Comparison of ENCODE assay signal across 13 cellular contexts in genomic region chr2:240733803-240734495, GRCh38. TPM values are rescaled to one million over a fixed set of nuclear protein-coding genes. Genes with fewer than 3 reads are reported as not detected.
DNase-seq lines count a peak whose midpoint lies in the region; ATAC-seq, FAIRE-seq and TF ChIP-seq lines count a peak whose summit lies in the region.
"Had no signal": no experiment of that assay in that cellular context is flagged by ENCODE, and none has a peak within 500 bp of the region (broad histone marks: within the 10 kb centered on the region; RNA-seq: fewer than 3 reads in every experiment).

No MANE protein-coding gene starts in this region.

- H3K9me3 Mint-ChIP-seq in activated CD4-positive, alpha-beta memory T cell treated with anti-CD3 and anti-CD28 coated beads for 36 hours, result no peaks in the 10 kb centered on the region
- no peaks in the 10 kb centered on the region for H3K9me3 Mint-ChIP-seq in activated CD4-positive, alpha-beta memory T cell treated with anti-CD3 and anti-CD28 coated beads, Interleukin-2, amount 10 ng/mL, durations not matched to agents 7 days and 5 days
- no peaks in the 10 kb centered on the region for H3K9me3 Mint-ChIP-seq in activated CD8-positive, alpha-beta T cell treated with anti-CD3 and anti-CD28 coated beads, Interleukin-2, amount 10 ng/mL, durations not matched to agents 7 days and 5 days (ENCODE audit: insufficient read depth)
- no peaks in the 10 kb centered on the region for H3K9me3 Mint-ChIP-seq in neural crest cell
- H3K9me3 Mint-ChIP-seq: stimulated activated memory B cell treated with anti-CD40 and anti-IgM and Interleukin-4, amounts not matched to agents 10 μg/mL and 1 μg/mL and 100 μg/mL, for 72 hours had no signal

- POLR2A ChIA-PET in activated CD4-positive, alpha-beta memory T cell treated with anti-CD3 and anti-CD28 coated beads for 36 hours (lab: Charles Lee), result no interaction called here
- POLR2A ChIA-PET in activated CD4-positive, alpha-beta memory T cell treated with anti-CD3 and anti-CD28 coated beads, Interleukin-2, amount 10 ng/mL, durations not matched to agents 7 days and 5 days (lab: Charles Lee), result no interaction called here
- POLR2A ChIA-PET in activated CD8-positive, alpha-beta T cell treated with anti-CD3 and anti-CD28 coated beads, Interleukin-2, amount 10 ng/mL, durations not matched to agents 7 days and 5 days (lab: Charles Lee), result no interaction called here

- H3K27me3 ChIP-seq in MG63, result no peaks in the 10 kb centered on the region

- no peaks in the 10 kb centered on the region for H3K36me3 ChIP-seq in MG63
- H3K36me3 ChIP-seq: gastroesophageal sphincter had no signal

- no peak overlapping the region for H3K27ac Mint-ChIP-seq in activated CD4-positive, alpha-beta memory T cell treated with anti-CD3 and anti-CD28 coated beads for 36 hours
- no peak overlapping the region for H3K27ac Mint-ChIP-seq in activated CD4-positive, alpha-beta memory T cell treated with anti-CD3 and anti-CD28 coated beads, Interleukin-2, amount 10 ng/mL, durations not matched to agents 7 days and 5 days
- no peak overlapping the region for H3K27ac Mint-ChIP-seq in activated CD8-positive, alpha-beta T cell treated with anti-CD3 and anti-CD28 coated beads, Interleukin-2, amount 10 ng/mL, durations not matched to agents 7 days and 5 days
- peak overlapping the region; percentile 50 for H3K27ac Mint-ChIP-seq in neural crest cell (ENCODE audit: unreplicated experiment)
- H3K27ac Mint-ChIP-seq: stimulated activated memory B cell treated with anti-CD40 and anti-IgM and Interleukin-4, amounts not matched to agents 10 μg/mL and 1 μg/mL and 100 μg/mL, for 72 hours had no signal

- no peak for FAIRE-seq in frontal cortex (lab: Jason Lieb, UNC)

- TF ChIP-seq CTCF in neural crest cell (conservative IDR thresholded peaks at IDR 0.05), result peak; percentile 25

- no peak overlapping the region for H3K4me3 ChIP-seq in MG63
- H3K4me3 ChIP-seq: gastroesophageal sphincter, lung had no signal

- peaks cover 1% of the 10 kb centered on the region for H3K27me3 Mint-ChIP-seq in activated CD4-positive, alpha-beta memory T cell treated with anti-CD3 and anti-CD28 coated beads for 36 hours
- no peaks in the 10 kb centered on the region for H3K27me3 Mint-ChIP-seq in activated CD4-positive, alpha-beta memory T cell treated with anti-CD3 and anti-CD28 coated beads, Interleukin-2, amount 10 ng/mL, durations not matched to agents 7 days and 5 days
- H3K27me3 Mint-ChIP-seq in activated CD8-positive, alpha-beta T cell treated with anti-CD3 and anti-CD28 coated beads, Interleukin-2, amount 10 ng/mL, durations not matched to agents 7 days and 5 days (ENCODE audit: low read depth), result no peaks in the 10 kb centered on the region
- no peaks in the 10 kb centered on the region for H3K27me3 Mint-ChIP-seq in neural crest cell (ENCODE audit: low read depth)

- peak; percentile 14 for DNase-seq in activated CD4-positive, alpha-beta memory T cell treated with anti-CD3 and anti-CD28 coated beads for 36 hours
- no peak for DNase-seq in activated CD4-positive, alpha-beta memory T cell treated with anti-CD3 and anti-CD28 coated beads, Interleukin-2, amount 10 ng/mL, durations not matched to agents 7 days and 5 days
- DNase-seq in MG63 (peak; percentile 12), neural crest cell (ENCODE audit: low read depth, low spot score) (no peak), frontal cortex (ENCODE audit: low spot score in 2 of 2) (no peak), D341Med (ENCODE audit: low spot score) (no peak)
- peak; percentile 26 for DNase-seq in activated CD8-positive, alpha-beta T cell treated with anti-CD3 and anti-CD28 coated beads, Interleukin-2, amount 10 ng/mL, durations not matched to agents 7 days and 5 days
- DNase-seq: caudate nucleus had no signal

- no peak overlapping the region for H3K4me3 Mint-ChIP-seq in activated CD4-positive, alpha-beta memory T cell treated with anti-CD3 and anti-CD28 coated beads for 36 hours
- no peak overlapping the region for H3K4me3 Mint-ChIP-seq in activated CD4-positive, alpha-beta memory T cell treated with anti-CD3 and anti-CD28 coated beads, Interleukin-2, amount 10 ng/mL, durations not matched to agents 7 days and 5 days
- no peak overlapping the region for H3K4me3 Mint-ChIP-seq in activated CD8-positive, alpha-beta T cell treated with anti-CD3 and anti-CD28 coated beads, Interleukin-2, amount 10 ng/mL, durations not matched to agents 7 days and 5 days
- no peak overlapping the region for H3K4me3 Mint-ChIP-seq in neural crest cell
- H3K4me3 Mint-ChIP-seq: stimulated activated memory B cell treated with anti-CD40 and anti-IgM and Interleukin-4, amounts not matched to agents 10 μg/mL and 1 μg/mL and 100 μg/mL, for 72 hours had no signal

- intact Hi-C loops in activated CD4-positive, alpha-beta memory T cell treated with anti-CD3 and anti-CD28 coated beads for 36 hours (cut with micrococcal nuclease), result no loop called here

- no peaks in the 10 kb centered on the region for H3K36me3 Mint-ChIP-seq in activated CD4-positive, alpha-beta memory T cell treated with anti-CD3 and anti-CD28 coated beads for 36 hours
- H3K36me3 Mint-ChIP-seq in activated CD4-positive, alpha-beta memory T cell treated with anti-CD3 and anti-CD28 coated beads, Interleukin-2, amount 10 ng/mL, durations not matched to agents 7 days and 5 days (ENCODE audit: low read depth), result no peaks in the 10 kb centered on the region
- H3K36me3 Mint-ChIP-seq in activated CD8-positive, alpha-beta T cell treated with anti-CD3 and anti-CD28 coated beads, Interleukin-2, amount 10 ng/mL, durations not matched to agents 7 days and 5 days (ENCODE audit: low read depth), result no peaks in the 10 kb centered on the region
- H3K36me3 Mint-ChIP-seq in neural crest cell (ENCODE audit: low read depth), result no peaks in the 10 kb centered on the region
- H3K36me3 Mint-ChIP-seq: stimulated activated memory B cell treated with anti-CD40 and anti-IgM and Interleukin-4, amounts not matched to agents 10 μg/mL and 1 μg/mL and 100 μg/mL, for 72 hours had no signal

- no peak for ATAC-seq in activated CD8-positive, alpha-beta T cell treated with anti-CD3 and anti-CD28 coated beads, Interleukin-2, amount 10 ng/mL, durations not matched to agents 7 days and 5 days
- ATAC-seq in GM19397 (IDR thresholded peaks at IDR 0.05; ENCODE audit: unreplicated experiment), result no peak
- ATAC-seq: gastroesophageal sphincter; stimulated activated memory B cell treated with anti-CD40 and anti-IgM and Interleukin-4, amounts not matched to agents 10 μg/mL and 1 μg/mL and 100 μg/mL, for 72 hours had no signal

- CTCF ChIA-PET in activated CD4-positive, alpha-beta memory T cell treated with anti-CD3 and anti-CD28 coated beads for 36 hours (lab: Charles Lee), result no interaction called here
- CTCF ChIA-PET in activated CD4-positive, alpha-beta memory T cell treated with anti-CD3 and anti-CD28 coated beads, Interleukin-2, amount 10 ng/mL, durations not matched to agents 7 days and 5 days (lab: Charles Lee), result no interaction called here
- CTCF ChIA-PET in activated CD8-positive, alpha-beta T cell treated with anti-CD3 and anti-CD28 coated beads, Interleukin-2, amount 10 ng/mL, durations not matched to agents 7 days and 5 days (lab: Charles Lee), result no interaction called here

- no peaks in the 10 kb centered on the region for H3K9me3 ChIP-seq in MG63
- H3K9me3 ChIP-seq: gastroesophageal sphincter had no signal

- no peaks in the 10 kb centered on the region for H3K4me1 Mint-ChIP-seq in activated CD4-positive, alpha-beta memory T cell treated with anti-CD3 and anti-CD28 coated beads for 36 hours (ENCODE audit: low read depth)
- H3K4me1 Mint-ChIP-seq in activated CD4-positive, alpha-beta memory T cell treated with anti-CD3 and anti-CD28 coated beads, Interleukin-2, amount 10 ng/mL, durations not matched to agents 7 days and 5 days, result no peaks in the 10 kb centered on the region
- peaks cover 1% of the 10 kb centered on the region for H3K4me1 Mint-ChIP-seq in activated CD8-positive, alpha-beta T cell treated with anti-CD3 and anti-CD28 coated beads, Interleukin-2, amount 10 ng/mL, durations not matched to agents 7 days and 5 days (ENCODE audit: low read depth)
- no peaks in the 10 kb centered on the region for H3K4me1 Mint-ChIP-seq in neural crest cell
- H3K4me1 Mint-ChIP-seq: stimulated activated memory B cell treated with anti-CD40 and anti-IgM and Interleukin-4, amounts not matched to agents 10 μg/mL and 1 μg/mL and 100 μg/mL, for 72 hours had no signal

RNA-seq across cellular contexts. Expression of gene AQP12A, which starts 42.3 kb away (rescaled TPM):
- total RNA-seq in activated CD4-positive, alpha-beta memory T cell treated with anti-CD3 and anti-CD28 coated beads for 36 hours, result not detected
- total RNA-seq in activated CD4-positive, alpha-beta memory T cell treated with anti-CD3 and anti-CD28 coated beads, Interleukin-2, amount 10 ng/mL, durations not matched to agents 7 days and 5 days, result not detected
- total RNA-seq in MG63 (2014; rRNA removed; shearing (Covaris generic); ENCODE audit: low replicate concordance), result not detected in 2 replicates
- total RNA-seq in activated CD8-positive, alpha-beta T cell treated with anti-CD3 and anti-CD28 coated beads, Interleukin-2, amount 10 ng/mL, durations not matched to agents 7 days and 5 days, result not detected
- total RNA-seq in neural crest cell, result not detected in 2 replicates
- not detected for total RNA-seq in frontal cortex
- total RNA-seq: activated CD8-positive, alpha-beta memory T cell treated with anti-CD3 and anti-CD28 coated beads for 36 hours; gastroesophageal sphincter; lung had no signal

RNA-seq across cellular contexts. Expression of gene AQP12B, which starts 51.3 kb away (rescaled TPM):
- total RNA-seq in activated CD4-positive, alpha-beta memory T cell treated with anti-CD3 and anti-CD28 coated beads for 36 hours, result not detected
- not detected for total RNA-seq in activated CD4-positive, alpha-beta memory T cell treated with anti-CD3 and anti-CD28 coated beads, Interleukin-2, amount 10 ng/mL, durations not matched to agents 7 days and 5 days
- total RNA-seq in MG63 (2014; rRNA removed; shearing (Covaris generic); ENCODE audit: low replicate concordance), result not detected in 2 replicates
- total RNA-seq in activated CD8-positive, alpha-beta T cell treated with anti-CD3 and anti-CD28 coated beads, Interleukin-2, amount 10 ng/mL, durations not matched to agents 7 days and 5 days, result not detected
- not detected in 2 replicates for total RNA-seq in neural crest cell
- not detected for total RNA-seq in frontal cortex
- total RNA-seq: activated CD8-positive, alpha-beta memory T cell treated with anti-CD3 and anti-CD28 coated beads for 36 hours; gastroesophageal sphincter had no signal

Comparison
In these comparisons a context has a peak if more than half of its experiments do, and no peak if none do; other contexts are left out.
1. DNase-seq: peak in activated CD4-positive, alpha-beta memory T cell treated with anti-CD3 and anti-CD28 coated beads for 36 hours (single experiment), MG63 (single experiment) and activated CD8-positive, alpha-beta T cell treated with anti-CD3 and anti-CD28 coated beads, Interleukin-2, amount 10 ng/mL, durations not matched to agents 7 days and 5 days (single experiment); none in activated CD4-positive, alpha-beta memory T cell treated with anti-CD3 and anti-CD28 coated beads, Interleukin-2, amount 10 ng/mL, durations not matched to agents 7 days and 5 days (single experiment), neural crest cell (single experiment), frontal cortex (0 of 2) and D341Med (single experiment).